8 cellular contexts compared by ENCODE assay signal in the genomic region with DNA sequence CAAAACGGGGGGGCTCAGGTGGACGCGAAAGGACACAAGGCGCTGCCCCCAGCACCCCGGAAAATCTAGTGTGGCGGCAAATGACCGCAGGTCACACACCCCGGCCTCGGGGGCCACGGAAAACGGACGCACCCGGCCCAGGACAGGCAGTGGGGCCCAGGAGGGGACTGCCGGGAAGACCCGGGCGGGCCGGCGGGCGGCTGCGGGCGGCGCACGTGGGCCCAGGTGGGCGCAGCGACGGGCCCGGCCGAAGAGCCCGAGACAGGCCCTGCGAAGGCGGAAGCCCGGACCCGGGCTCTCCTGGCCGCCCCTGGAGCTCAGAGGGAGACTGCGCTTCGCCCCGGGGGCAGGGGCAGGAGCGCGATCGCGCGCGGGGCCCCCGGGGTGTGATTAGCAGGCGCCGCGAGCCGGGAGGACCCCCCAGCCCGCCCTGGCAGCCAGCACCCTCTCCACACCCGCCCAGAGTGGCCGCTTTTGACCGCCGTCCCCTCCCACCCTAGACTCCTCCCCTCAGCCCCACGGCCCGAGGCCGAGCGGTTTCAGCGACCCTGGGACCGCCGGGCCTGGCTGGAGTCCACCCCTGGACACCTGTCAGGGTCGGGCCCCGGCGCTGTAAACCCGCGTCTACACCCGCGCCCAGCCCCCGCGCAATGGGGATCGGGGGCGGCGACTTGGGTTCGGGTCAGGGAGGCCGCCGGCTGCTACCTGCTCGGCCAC. TPM values are rescaled to one million over a fixed set of nuclear protein-coding genes. Genes with fewer than 3 reads are reported as not detected.
DNase-seq lines count a peak whose midpoint lies in the region; ATAC-seq, FAIRE-seq and TF ChIP-seq lines count a peak whose summit lies in the region.

No MANE protein-coding gene starts in this region.

- H3K27ac ChIP-seq in endodermal cell (ENCODE audit: low read depth, low read length), result no peak overlapping the region
- H3K27ac ChIP-seq in urinary bladder (ENCODE audit: low read depth), result peak overlapping the region; percentile 85

- H3K36me3 ChIP-seq in endodermal cell (ENCODE audit: control insufficient read depth, insufficient read depth, low read length), result no peaks in the 10 kb centered on the region
- no peaks in the 10 kb centered on the region for H3K36me3 ChIP-seq in mucosa of stomach (ENCODE audit: control insufficient read depth, insufficient read depth, low read length)
- H3K36me3 ChIP-seq in urinary bladder (ENCODE audit: insufficient read depth), result no peaks in the 10 kb centered on the region

- H3K27me3 ChIP-seq in endodermal cell (ENCODE audit: control insufficient read depth, insufficient read depth, low read length, poor library complexity, severe bottlenecking), result peaks cover 44% of the 10 kb centered on the region
- no peaks in the 10 kb centered on the region for H3K27me3 ChIP-seq in mucosa of stomach (ENCODE audit: control insufficient read depth, insufficient read depth, low read length)

- peaks cover 63% of the 10 kb centered on the region for H3K4me1 Mint-ChIP-seq in activated B cell treated with CpG ODN at 0.5 μM for 24 hours
- peaks cover 18% of the 10 kb centered on the region for H3K4me1 Mint-ChIP-seq in endodermal cell

- peaks cover 36% of the 10 kb centered on the region for H3K36me3 Mint-ChIP-seq in activated B cell treated with CpG ODN at 0.5 μM for 24 hours (ENCODE audit: low read depth)
- peaks cover 2% of the 10 kb centered on the region for H3K36me3 Mint-ChIP-seq in endodermal cell (ENCODE audit: low read depth)

- H3K4me3 ChIP-seq in endodermal cell (ENCODE audit: low read length) (peak overlapping the region; percentile 79), mucosa of stomach (ENCODE audit: low read length) (peak overlapping the region; percentile 74), urinary bladder (ENCODE audit: low read depth, low read length) (peak overlapping the region; percentile 72)

- ATAC-seq in GM21423 (IDR thresholded peaks at IDR 0.05; ENCODE audit: unreplicated experiment), result peak; percentile 43
- peak; percentile 54 for ATAC-seq in activated B cell treated with CpG ODN at 0.5 μM for 24 hours (ENCODE audit: low read depth)

- H3K9me3 ChIP-seq in endodermal cell (ENCODE audit: control insufficient read depth, low read length) (no peaks in the 10 kb centered on the region), mucosa of stomach (ENCODE audit: control insufficient read depth, low read length) (no peaks in the 10 kb centered on the region)

- H3K27ac Mint-ChIP-seq in activated B cell treated with CpG ODN at 0.5 μM for 24 hours (peak overlapping the region; percentile 91), endodermal cell (no peak overlapping the region)

- POLR2A ChIA-PET in activated B cell treated with CpG ODN at 0.5 μM for 24 hours (lab: Charles Lee), result interaction anchor here (0.7 to 7.1 kb wide), 27 partner anchors 8 to 167 kb away, joined by 3 to 131 read pairs (median 8); no protein-coding TSS in a partner anchor

- WGBS in endodermal cell (ENCODE audit: insufficient coverage in 1 of 2, insufficient read length in 1 of 2), 2 experiments, result 0 to 1% methylated on average over 16 to 76 of the region's 76 CpGs
- WGBS in urinary bladder, result under 1% methylated on average over 76 of the region's 76 CpGs

- in situ Hi-C loops in G401 (cut with HindIII; ENCODE audit: low sequenced_read_pairs), result no loop called here

- TF ChIP-seq CTCF in activated B cell treated with CpG ODN at 0.5 μM for 24 hours (IDR thresholded peaks at IDR 0.05) (no peak), endodermal cell (conservative IDR thresholded peaks at IDR 0.05) (no peak)

- H3K4me3 Mint-ChIP-seq in activated B cell treated with CpG ODN at 0.5 μM for 24 hours (peak overlapping the region; percentile 95), endodermal cell (peak overlapping the region; percentile 74)

- no peaks in the 10 kb centered on the region for H3K9me3 Mint-ChIP-seq in activated B cell treated with CpG ODN at 0.5 μM for 24 hours
- H3K9me3 Mint-ChIP-seq in endodermal cell, result no peaks in the 10 kb centered on the region

- DNase-seq in ELR (ENCODE audit: low read depth), result peak; percentile 45
- DNase-seq in HTR-8/SVneo (ENCODE audit: insufficient read length, low spot score), result peak; percentile 41
- peak; percentile 58 for DNase-seq in activated B cell treated with CpG ODN at 0.5 μM for 24 hours
- DNase-seq in endodermal cell, result peak; percentile 84
- no peak for DNase-seq in G401 (ENCODE audit: low spot score)

- CTCF ChIA-PET in activated B cell treated with CpG ODN at 0.5 μM for 24 hours (lab: Charles Lee), result interaction anchor here (0.9 to 3.1 kb wide), 6 partner anchors 23 to 80 kb away, joined by 3 to 12 read pairs (median 4); no protein-coding TSS in a partner anchor

- no peaks in the 10 kb centered on the region for H3K27me3 Mint-ChIP-seq in activated B cell treated with CpG ODN at 0.5 μM for 24 hours
- H3K27me3 Mint-ChIP-seq in endodermal cell (ENCODE audit: insufficient read depth), result peaks cover 38% of the 10 kb centered on the region

- peak overlapping the region; percentile 34 for H3K9ac ChIP-seq in endodermal cell (ENCODE audit: extremely low read depth, low read length, poor library complexity, severe bottlenecking)
- H3K9ac ChIP-seq in mucosa of stomach (ENCODE audit: low read length), result peak overlapping the region; percentile 97

- no peaks in the 10 kb centered on the region for H3K4me1 ChIP-seq in endodermal cell (ENCODE audit: control insufficient read depth, insufficient read depth, low read length)
- peaks cover 31% of the 10 kb centered on the region for H3K4me1 ChIP-seq in mucosa of stomach (ENCODE audit: control insufficient read depth, insufficient read depth, low read length)
- H3K4me1 ChIP-seq in urinary bladder (ENCODE audit: insufficient read depth), result peaks cover 2% of the 10 kb centered on the region

- no peak for FAIRE-seq in HTR-8/SVneo (lab: Jason Lieb, UNC)

- intact Hi-C loops in activated B cell treated with CpG ODN at 0.5 μM for 24 hours (cut with micrococcal nuclease), result loop anchor here (1.0 to 5.0 kb wide), 9 partner anchors 15 to 639 kb away; no protein-coding TSS in a partner anchor

RNA-seq across cellular contexts. Expression of a gene that starts 0.8 kb away (rescaled TPM):
- total RNA-seq in activated B cell treated with CpG ODN at 0.5 μM for 24 hours (88.0 and 92.7 TPM in 2 replicates), endodermal cell (10 to 100 TPM; 16.3 to 19.0 TPM), urinary bladder (24.4 TPM)
- 2.6 TPM for polyA plus RNA-seq in endodermal cell (2013, experiment 1 of 2)
- 2.1 TPM for polyA plus RNA-seq in endodermal cell (2013, experiment 2 of 2)
- 9.6 TPM for polyA plus RNA-seq in urinary bladder
- 1.3 and 3.4 TPM in 2 replicates for total RNA-seq in G401 (2014; rRNA removed; shearing (Covaris generic))
